ENCODE assay signal across 8 cellular contexts in the genomic region with DNA sequence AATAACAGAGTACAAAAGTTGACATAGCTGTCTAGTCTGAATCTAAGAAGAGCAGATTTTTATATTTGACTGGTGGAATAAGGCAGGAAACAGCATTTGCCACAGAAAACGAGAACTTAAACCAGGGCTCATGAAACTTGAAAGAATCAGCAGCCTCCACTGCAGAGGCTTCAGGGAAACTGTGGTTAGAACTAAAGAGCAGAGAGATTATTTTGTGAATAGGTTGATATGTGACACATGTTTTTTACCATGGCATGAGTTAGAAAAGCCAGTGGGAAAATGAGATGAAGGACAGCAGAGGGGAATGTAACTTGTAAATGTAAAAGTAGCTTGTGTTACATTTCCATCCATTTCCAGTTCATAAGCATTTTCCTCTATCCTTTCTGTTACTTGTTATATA.
DNase-seq lines count a peak whose midpoint lies in the region; ATAC-seq lines count a peak whose summit lies in the region.

No MANE protein-coding gene starts in this region.

- in situ Hi-C loops in KBM-7 (cut with MboI; ENCODE audit: low pct_unique_long_range_greater_than_20kb, low sequenced_read_pairs) = no loop called here

- ATAC-seq in GM18861 (IDR thresholded peaks at IDR 0.05; ENCODE audit: unreplicated experiment) = peak; percentile 53
- ATAC-seq in GM21786 (IDR thresholded peaks at IDR 0.05; ENCODE audit: unreplicated experiment) = peak; percentile 64

- peak; percentile 15 for DNase-seq in KBM-7
- DNase-seq in globus pallidus (ENCODE audit: low spot score) = peak; percentile 35
- no peak for DNase-seq in NCI-H1694 (lab: John Stamatoyannopoulos, UW)
- DNase-seq in NCI-H748 (lab: John Stamatoyannopoulos, UW; ENCODE audit: unreplicated experiment) = no peak
- no peak for DNase-seq in NCI-H187 treated with DMSO at 0.1 percent for 48 hours (lab: John Stamatoyannopoulos, UW)
- no peak for DNase-seq in foreskin melanocyte

Comparison
In these comparisons a context has a peak if more than half of its experiments do, and no peak if none do; other contexts are left out.
1. DNase-seq: peak in KBM-7 (single experiment) and globus pallidus (single experiment); none in NCI-H1694 (single experiment), NCI-H748 (single experiment), NCI-H187 treated with DMSO at 0.1 percent for 48 hours (single experiment) and foreskin melanocyte (single experiment).